In the genomic region with DNA sequence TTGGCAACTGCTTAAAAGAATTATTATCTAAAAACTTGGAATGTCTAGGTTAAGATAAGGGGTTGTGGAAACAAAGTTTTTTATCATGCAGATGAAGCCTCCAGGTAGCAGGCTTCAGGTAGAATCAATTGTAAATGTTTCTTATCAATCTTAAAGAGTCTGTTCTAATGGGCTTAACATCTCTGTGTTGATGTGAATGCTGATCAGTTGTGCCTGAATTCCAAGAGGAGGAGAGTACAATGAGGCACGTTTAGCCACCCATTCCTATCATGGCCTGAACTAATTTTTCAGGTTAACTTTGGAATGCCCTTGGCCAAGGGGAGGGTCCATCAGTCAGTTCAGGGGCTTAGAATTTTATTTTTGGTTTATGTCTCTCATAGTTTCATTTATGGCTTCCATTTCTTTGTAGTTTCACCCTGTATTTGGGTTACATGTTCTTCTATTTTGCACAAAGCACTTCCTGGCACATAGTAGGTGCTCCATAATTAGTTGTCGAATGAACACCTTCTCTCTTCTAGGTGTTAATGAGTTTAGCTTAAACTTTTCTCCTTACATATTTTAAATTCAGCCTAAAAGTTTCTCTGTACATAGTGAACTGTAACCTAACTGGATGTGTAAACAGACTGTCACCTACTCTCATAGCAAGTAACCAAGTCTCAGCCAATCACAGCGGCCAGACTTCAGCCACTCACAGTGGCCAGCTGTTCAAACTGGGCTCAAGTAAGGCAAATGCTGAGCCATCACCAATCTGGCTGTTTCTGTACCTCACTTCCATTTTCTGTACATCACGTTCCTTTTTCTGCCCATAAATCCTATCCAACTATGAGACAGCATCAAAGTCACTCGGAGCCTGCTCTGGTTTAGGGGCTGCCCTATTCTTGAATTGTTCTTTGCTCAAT, we compare ENCODE assay signal across 19 cellular contexts. TPM values are rescaled to one million over a fixed set of nuclear protein-coding genes. Genes with fewer than 3 reads are reported as not detected.
A peak's percentile ranks its signal among the peaks of the same experiment; 100 is the strongest.
DNase-seq lines count a peak whose midpoint lies in the region; ATAC-seq and TF ChIP-seq lines count a peak whose summit lies in the region.
"Had no signal": no experiment of that assay in that cellular context is flagged by ENCODE, and none has a peak within 500 bp of the region (broad histone marks: within the 10 kb centered on the region; RNA-seq: fewer than 3 reads in every experiment).

No MANE protein-coding gene starts in this region.

- H3K9me3 Mint-ChIP-seq in naive B cell: peaks cover 0 to 2% (median 0%) of the 10 kb centered on the region in 7 donors

- peak; percentile 8 for DNase-seq in COLO668 (lab: John Stamatoyannopoulos, UW; ENCODE audit: unreplicated experiment)
- DNase-seq in body of pancreas: peak; percentile 56 to 80 (median 78)
- DNase-seq in naive B cell: no peak
- no peak for DNase-seq in stimulated activated CD4-positive, alpha-beta T cell treated with anti-CD3 and anti-CD28 coated beads, Interleukin-2, amount 100 ng/mL, for 48 hours
- DNase-seq in OCI-M2 (lab: John Stamatoyannopoulos, UW; ENCODE audit: unreplicated experiment): no peak
- no peak for DNase-seq in DMS79 treated with DMSO at 0.1 percent for 48 hours (lab: John Stamatoyannopoulos, UW)
- DNase-seq: activated CD4-positive, alpha-beta T cell treated with anti-CD3 and anti-CD28 coated beads for 1 hour; activated gamma-delta T cell; AML-193; amniotic stem cell; GOT3; hypothalamus; KBM-7; kidney glomerular epithelial cell; stimulated activated CD4-positive, alpha-beta T cell treated with anti-CD3 and anti-CD28 coated beads, Interleukin-4, amount 100 ng/mL, for 1 hour; substantia nigra had no signal

- H3K27me3 Mint-ChIP-seq in naive B cell: no peaks in the 10 kb centered on the region

- H3K4me1 Mint-ChIP-seq in naive B cell: peaks cover 40 to 59% (median 57%) of the 10 kb centered on the region in 3 donors

- no peak overlapping the region for H3K4me3 Mint-ChIP-seq in naive B cell

- H3K36me3 Mint-ChIP-seq in naive B cell: peaks cover 0 to 23% of the 10 kb centered on the region in 2 donors

- no peak for TF ChIP-seq POLR2A in body of pancreas (IDR thresholded peaks at IDR 0.05)

- peaks cover 24% of the 10 kb centered on the region for H3K4me1 ChIP-seq in HUES64 (ENCODE audit: insufficient read depth, low read length)
- peaks cover 4% of the 10 kb centered on the region for H3K4me1 ChIP-seq in body of pancreas
- H3K4me1 ChIP-seq: SJSA1 had no signal

- H3K4me3 ChIP-seq in HUES64 (ENCODE audit: low read length) (no peak overlapping the region), body of pancreas (no peak overlapping the region)
- H3K4me3 ChIP-seq: SJSA1 had no signal

- intact Hi-C loops in body of pancreas (cut with DNase I): no loop called here

- H3K9me3 ChIP-seq in HUES64 (ENCODE audit: insufficient read depth, low read depth, low read length) (no peaks in the 10 kb centered on the region), body of pancreas (no peaks in the 10 kb centered on the region)
- H3K9me3 ChIP-seq: SJSA1 had no signal

- H3K27me3 ChIP-seq in HUES64 (ENCODE audit: insufficient read depth, low read length) (no peaks in the 10 kb centered on the region), body of pancreas (no peaks in the 10 kb centered on the region)
- H3K27me3 ChIP-seq: SJSA1 had no signal

- H3K36me3 ChIP-seq in HUES64 (ENCODE audit: insufficient read depth, low read length) (no peaks in the 10 kb centered on the region), body of pancreas (replicated peaks in 1 of 2; ENCODE audit: insufficient read depth in 1 of 2, low read depth in 2 of 2) (no peaks in the 10 kb centered on the region)
- H3K36me3 ChIP-seq: SJSA1 had no signal

- H3K27ac ChIP-seq in HUES64 (ENCODE audit: low read depth, low read length) (peak overlapping the region; percentile 56; the same call in 1 of the 2 replicates), body of pancreas (peak overlapping the region in 2 of 4 donors; percentile 11 to 33)
- H3K27ac ChIP-seq: SJSA1 had no signal

- ATAC-seq in body of pancreas (peak; percentile 79), naive B cell (ENCODE audit: low read depth in 2 of 2) (no peak)

- H3K9ac ChIP-seq in HUES64 (ENCODE audit: low read depth, low read length): no peak overlapping the region

- WGBS in HUES64: 80% methylated on average over 4 of the region's 5 CpGs
- 43 to 56% methylated on average over 5 of the region's 5 CpGs for WGBS in body of pancreas, 2 donors

- TF ChIP-seq CTCF in body of pancreas (IDR thresholded peaks at IDR 0.05): no peak

- H3K27ac Mint-ChIP-seq in naive B cell: peak overlapping the region; percentile 41 to 94 (median 84)

RNA-seq across cellular contexts. Expression of a gene that starts 34.7 kb away (rescaled TPM):
- 0.20 TPM for polyA plus RNA-seq in HUES64 (2013, experiment 1 of 2)
- polyA plus RNA-seq in HUES64 (2013, experiment 2 of 2): 0.70 TPM
- total RNA-seq in body of pancreas: 10 to 100 TPM; 42.5 to 63.0 TPM
- 100 to 1,000 TPM; 120 to 202 (median 153) TPM for polyA plus RNA-seq in naive B cell (ENCODE audit: low read depth in 6 of 6)
- total RNA-seq: osteoblast, SJSA1 had no signal

Comparison
In these comparisons a context has a peak if more than half of its experiments do, and no peak if none do; other contexts are left out.
1. DNase-seq: peak in COLO668 (single experiment) and body of pancreas (4 of 4); none in naive B cell (single experiment), stimulated activated CD4-positive, alpha-beta T cell treated with anti-CD3 and anti-CD28 coated beads, Interleukin-2, amount 100 ng/mL, for 48 hours (0 of 2), OCI-M2 (single experiment) and DMS79 treated with DMSO at 0.1 percent for 48 hours (single experiment).